8 cellular contexts compared by ENCODE assay signal in genomic region chrX:153469811-153470410, GRCh38. TPM values are rescaled to one million over a fixed set of nuclear protein-coding genes. Genes with fewer than 3 reads are reported as not detected.
DNase-seq lines count a peak whose midpoint lies in the region; ATAC-seq and TF ChIP-seq lines count a peak whose summit lies in the region.

No MANE protein-coding gene starts in this region.

- H3K36me3 ChIP-seq in psoas muscle (ENCODE audit: insufficient read depth in 1 of 2, low read depth in 1 of 2) = peaks cover 0 to 2% of the 10 kb centered on the region in 2 donors

- peaks cover 0 to 6% (median 3%) of the 10 kb centered on the region in 3 donors for H3K4me1 Mint-ChIP-seq in IgD-negative memory B cell
- peaks cover 16% of the 10 kb centered on the region for H3K4me1 Mint-ChIP-seq in activated T-cell treated with anti-CD3 and anti-CD28 coated beads, Interleukin-2, amount 50 U/mL, for 72 hours (ENCODE audit: low read depth)

- H3K27me3 Mint-ChIP-seq in IgD-negative memory B cell = no peaks in the 10 kb centered on the region
- H3K27me3 Mint-ChIP-seq in activated T-cell treated with anti-CD3 and anti-CD28 coated beads, Interleukin-2, amount 50 U/mL, for 72 hours (ENCODE audit: low read depth) = no peaks in the 10 kb centered on the region

- H3K27ac ChIP-seq in psoas muscle = peak overlapping the region; percentile 75

- peak; percentile 47 for ATAC-seq in GM21723 (IDR thresholded peaks at IDR 0.05; ENCODE audit: unreplicated experiment)
- peak; percentile 46 to 48 for ATAC-seq in activated T-cell treated with anti-CD3 and anti-CD28 coated beads, Interleukin-2, amount 50 U/mL, for 72 hours (replicated peaks in 1 of 2)
- peak; percentile 37 for ATAC-seq in Right ventricle myocardium superior (ENCODE audit: poor library complexity)
- ATAC-seq in psoas muscle = peak; percentile 26 to 55 (median 36)

- no peaks in the 10 kb centered on the region for H3K9me3 Mint-ChIP-seq in IgD-negative memory B cell
- no peaks in the 10 kb centered on the region for H3K9me3 Mint-ChIP-seq in activated T-cell treated with anti-CD3 and anti-CD28 coated beads, Interleukin-2, amount 50 U/mL, for 72 hours

- DNase-seq in NCI-H1436 (lab: John Stamatoyannopoulos, UW) (peak; percentile 13), NCI-H1436 treated with DMSO at 0.1 percent for 48 hours (lab: John Stamatoyannopoulos, UW) (no peak), Right ventricle myocardium superior (no peak), psoas muscle (peak; percentile 38 to 66), medulla oblongata (ENCODE audit: extremely low spot score) (no peak)
- peak; percentile 22 to 29 for DNase-seq in activated T-cell treated with anti-CD3 and anti-CD28 coated beads, Interleukin-2, amount 50 U/mL, for 72 hours

- 0 to 19% (median 3%) methylated on average over 14 to 32 of the region's 32 CpGs for WGBS in psoas muscle, 3 donors

- peak; percentile 15 for TF ChIP-seq CTCF in psoas muscle (IDR thresholded peaks at IDR 0.05)

- no peaks in the 10 kb centered on the region for H3K4me1 ChIP-seq in psoas muscle

- H3K27me3 ChIP-seq in psoas muscle (ENCODE audit: insufficient read depth in 3 of 3, low read length in 2 of 3) = peaks cover 0 to 6% (median 0%) of the 10 kb centered on the region in 3 donors

- peak overlapping the region in 1 of 3 donors; percentile 65 for H3K27ac Mint-ChIP-seq in IgD-negative memory B cell
- no peak overlapping the region for H3K27ac Mint-ChIP-seq in activated T-cell treated with anti-CD3 and anti-CD28 coated beads, Interleukin-2, amount 50 U/mL, for 72 hours

- peak overlapping the region; percentile 77 for H3K4me3 ChIP-seq in psoas muscle

- H3K4me3 Mint-ChIP-seq in IgD-negative memory B cell = peak overlapping the region; percentile 83 to 91 (median 89)
- H3K4me3 Mint-ChIP-seq in activated T-cell treated with anti-CD3 and anti-CD28 coated beads, Interleukin-2, amount 50 U/mL, for 72 hours = peak overlapping the region; percentile 82 to 92

- H3K36me3 Mint-ChIP-seq in IgD-negative memory B cell = no peaks in the 10 kb centered on the region
- H3K36me3 Mint-ChIP-seq in activated T-cell treated with anti-CD3 and anti-CD28 coated beads, Interleukin-2, amount 50 U/mL, for 72 hours (ENCODE audit: insufficient read depth in 2 of 2) = no peaks in the 10 kb centered on the region

- no peaks in the 10 kb centered on the region for H3K9me3 ChIP-seq in psoas muscle

- intact Hi-C loops in Right ventricle myocardium superior (cut with DNase I) (loop anchor here (5.0 kb wide), 1 partner anchor 37 kb away; no protein-coding TSS in a partner anchor), psoas muscle (cut with DNase I) (no loop called here)

RNA-seq across cellular contexts. Expression of gene HAUS7, which starts 0.5 kb away (rescaled TPM):
- polyA plus RNA-seq in IgD-negative memory B cell (27.6 TPM), psoas muscle (10 to 100 TPM in 2 of 3 donors, 1 to 10 TPM in 1; 8.3 to 18.5 (median 15.0) TPM)
- total RNA-seq in activated T-cell treated with anti-CD3 and anti-CD28 coated beads, Interleukin-2, amount 50 U/mL, for 72 hours = 10 to 100 TPM; 27.7 to 40.0 TPM
- total RNA-seq in Right ventricle myocardium superior (18.6 TPM), psoas muscle (10 to 100 TPM; 10.7 to 17.3 (median 12.7) TPM)

RNA-seq across cellular contexts. Expression of gene TREX2, which starts 24.1 kb away (rescaled TPM):
- polyA plus RNA-seq in IgD-negative memory B cell (0.84 TPM), psoas muscle (under 1 TPM in 2 of 3 donors, not detected in 1; 0.10 to 0.27 TPM)
- 1 to 10 TPM; 2.7 to 2.8 TPM for total RNA-seq in activated T-cell treated with anti-CD3 and anti-CD28 coated beads, Interleukin-2, amount 50 U/mL, for 72 hours
- total RNA-seq in Right ventricle myocardium superior (0.19 TPM), psoas muscle (under 1 TPM in 3 of 4 donors, not detected in 1; 0.25 to 0.56 (median 0.42) TPM)

RNA-seq across cellular contexts. Expression of gene BGN, which starts 24.9 kb away (rescaled TPM):
- polyA plus RNA-seq in IgD-negative memory B cell (not detected), psoas muscle (1 to 10 TPM; 6.7 to 9.9 (median 8.4) TPM)
- not detected for total RNA-seq in activated T-cell treated with anti-CD3 and anti-CD28 coated beads, Interleukin-2, amount 50 U/mL, for 72 hours
- total RNA-seq in Right ventricle myocardium superior (35.3 TPM), psoas muscle (10 to 100 TPM; 12.6 to 62.4 (median 23.6) TPM)

RNA-seq across cellular contexts. Expression of gene ATP2B3, which starts 47.5 kb away (rescaled TPM):
- polyA plus RNA-seq in IgD-negative memory B cell (not detected), psoas muscle (under 1 TPM in 2 of 3 donors, not detected in 1; 0.01 TPM)
- not detected for total RNA-seq in activated T-cell treated with anti-CD3 and anti-CD28 coated beads, Interleukin-2, amount 50 U/mL, for 72 hours
- total RNA-seq in Right ventricle myocardium superior (not detected), psoas muscle (under 1 TPM in 1 of 4 donors, not detected in 3; 0.04 TPM)

RNA-seq across cellular contexts. Expression of gene ZFP92, which starts 58.6 kb away (rescaled TPM):
- 0.21 TPM for polyA plus RNA-seq in IgD-negative memory B cell
- 1 to 10 TPM; 2.2 to 2.4 TPM for total RNA-seq in activated T-cell treated with anti-CD3 and anti-CD28 coated beads, Interleukin-2, amount 50 U/mL, for 72 hours
- total RNA-seq in Right ventricle myocardium superior = 0.65 TPM
- total RNA-seq in psoas muscle = under 1 TPM; 0.30 to 0.50 (median 0.36) TPM
- polyA plus RNA-seq in psoas muscle = under 1 TPM; 0.10 to 0.16 (median 0.16) TPM

Comparison
In these comparisons a context has a peak if more than half of its experiments do, and no peak if none do; other contexts are left out.
1. DNase-seq: peak in NCI-H1436 (single experiment), activated T-cell treated with anti-CD3 and anti-CD28 coated beads, Interleukin-2, amount 50 U/mL, for 72 hours (2 of 2) and psoas muscle (2 of 2); none in NCI-H1436 treated with DMSO at 0.1 percent for 48 hours (single experiment), Right ventricle myocardium superior (single experiment) and medulla oblongata (single experiment).
2. RNA of gene BGN, which starts 24.9 kb away (total RNA-seq): 35.3 TPM in Right ventricle myocardium superior (single experiment) and 12.6 to 62.4 TPM in psoas muscle; not detected in activated T-cell treated with anti-CD3 and anti-CD28 coated beads, Interleukin-2, amount 50 U/mL, for 72 hours; every median in the first group is over 10 times any median in the second.
3. Peak in every context shown above with its lines, with median percentiles within 50 percentile points of each other: ATAC-seq.